In the genomic region with DNA sequence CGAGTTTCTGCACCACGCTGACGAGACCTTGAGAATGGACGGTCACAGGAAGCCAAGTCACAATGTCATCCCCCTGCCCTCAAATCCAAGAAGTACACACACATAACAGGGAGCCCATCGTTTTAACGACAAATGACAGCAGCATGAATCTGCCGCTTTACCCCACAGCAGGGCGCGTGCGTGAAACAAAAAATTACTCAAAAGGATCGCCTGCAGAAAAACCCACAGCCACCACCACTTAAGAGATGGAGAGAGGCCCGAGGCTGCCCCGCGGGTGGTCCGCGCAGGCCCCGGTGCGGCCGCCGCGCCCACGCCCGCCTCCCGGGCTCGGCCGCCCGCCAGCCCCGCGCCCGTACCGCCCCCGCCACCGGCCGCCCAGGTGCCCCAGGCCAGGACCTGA, we compare ENCODE assay signal across 8 cellular contexts. TPM values are rescaled to one million over a fixed set of nuclear protein-coding genes. Genes with fewer than 3 reads are reported as not detected.
DNase-seq lines count a peak whose midpoint lies in the region; ATAC-seq and TF ChIP-seq lines count a peak whose summit lies in the region.
"Not testable (repeated sequence)": the region's sequence is repeated elsewhere in the genome, so short reads cannot be mapped to it uniquely, and the experiment has no call there.

No MANE protein-coding gene starts in this region.

- not testable (repeated sequence) for ATAC-seq in RWPE2 (ENCODE audit: low read depth); naive thymus-derived CD4-positive, alpha-beta T cell

- CTCF ChIA-PET in AG04449 (lab: Yijun Ruan, JAX); naive thymus-derived CD4-positive, alpha-beta T cell (lab: Charles Lee): not testable (repeated sequence)

- peak overlapping the region; percentile 99 for H3K4me3 Mint-ChIP-seq in glutamatergic neuron (ENCODE audit: unreplicated experiment)
- H3K4me3 Mint-ChIP-seq in naive thymus-derived CD4-positive, alpha-beta T cell, result peak overlapping the region; percentile 89 to 100 (median 99)

- not testable (repeated sequence) for H3K36me3 Mint-ChIP-seq in glutamatergic neuron (ENCODE audit: unreplicated experiment); naive thymus-derived CD4-positive, alpha-beta T cell

- H3K9me3 ChIP-seq in RWPE2 (ENCODE audit: severe bottlenecking); breast epithelium; naive thymus-derived CD4-positive, alpha-beta T cell (ENCODE audit: control insufficient read depth in 2 of 3, low read length in 3 of 3): not testable (repeated sequence)

- H3K4me1 ChIP-seq in RWPE2 (ENCODE audit: insufficient read depth, poor library complexity, severe bottlenecking); breast epithelium; naive thymus-derived CD4-positive, alpha-beta T cell (ENCODE audit: control insufficient read depth in 2 of 2, insufficient read depth in 2 of 2, low read length in 2 of 2): not testable (repeated sequence)

- H3K36me3 ChIP-seq in H7 (replicated peaks; ENCODE audit: control insufficient read depth, insufficient read depth, low read length); breast epithelium; naive thymus-derived CD4-positive, alpha-beta T cell (ENCODE audit: control insufficient read depth in 2 of 3, insufficient read depth in 3 of 3, low read length in 3 of 3): not testable (repeated sequence)
- peaks cover 15% of the 10 kb centered on the region for H3K36me3 ChIP-seq in RWPE2 (ENCODE audit: low read depth)

- peak overlapping the region; percentile 45 for H3K4me3 ChIP-seq in AG04449 (ENCODE audit: low read depth, low read length)
- H3K4me3 ChIP-seq in H7 (ENCODE audit: insufficient read depth, low read depth, low read length), result peak overlapping the region; percentile 29
- H3K4me3 ChIP-seq in RWPE2 (ENCODE audit: severe bottlenecking), result peak overlapping the region; percentile 63
- peak overlapping the region; percentile 29 to 64 (median 48) for H3K4me3 ChIP-seq in breast epithelium
- H3K4me3 ChIP-seq in naive thymus-derived CD4-positive, alpha-beta T cell (ENCODE audit: low read length), result not testable (repeated sequence)

- not testable (repeated sequence) for TF ChIP-seq CTCF in AG04449 (IDR thresholded peaks at IDR 0.05; ENCODE audit: insufficient read depth, low read length, missing control alignments); RWPE2 (IDR thresholded peaks at IDR 0.05; ENCODE audit: poor library complexity, severe bottlenecking); breast epithelium (IDR thresholded peaks at IDR 0.05); glutamatergic neuron (IDR thresholded peaks at IDR 0.05; ENCODE audit: partially characterized antibody, unreplicated experiment)

- POLR2A ChIA-PET in AG04449 (lab: Yijun Ruan, JAX); naive thymus-derived CD4-positive, alpha-beta T cell (lab: Charles Lee): not testable (repeated sequence)

- peak overlapping the region; percentile 99 for H3K27ac Mint-ChIP-seq in glutamatergic neuron (ENCODE audit: unreplicated experiment)
- H3K27ac Mint-ChIP-seq in naive thymus-derived CD4-positive, alpha-beta T cell, result peak overlapping the region in 8 of 9 donors; percentile 79 to 96 (median 94)

- not testable (repeated sequence) for H3K27me3 ChIP-seq in H7 (ENCODE audit: control insufficient read depth, insufficient read depth, low read length); RWPE2 (ENCODE audit: insufficient read depth, poor library complexity, severe bottlenecking); breast epithelium; naive thymus-derived CD4-positive, alpha-beta T cell (ENCODE audit: control insufficient read depth in 2 of 2, insufficient read depth in 2 of 2, low read length in 2 of 2)

- H3K4me1 Mint-ChIP-seq in glutamatergic neuron (ENCODE audit: low read depth, unreplicated experiment); naive thymus-derived CD4-positive, alpha-beta T cell: not testable (repeated sequence)

- H3K27me3 Mint-ChIP-seq in glutamatergic neuron (ENCODE audit: unreplicated experiment); naive thymus-derived CD4-positive, alpha-beta T cell: not testable (repeated sequence)

- H3K9me3 Mint-ChIP-seq in glutamatergic neuron (ENCODE audit: unreplicated experiment); naive thymus-derived CD4-positive, alpha-beta T cell: not testable (repeated sequence)

- not testable (repeated sequence) for TF ChIP-seq POLR2A in breast epithelium (IDR thresholded peaks at IDR 0.05)

- intact Hi-C loops in breast epithelium (cut with DNase I; ENCODE audit: low total_unique reads); naive thymus-derived CD4-positive, alpha-beta T cell (cut with micrococcal nuclease): not testable (repeated sequence)

- DNase-seq in AG04449 (ENCODE audit: low read depth, low spot score); H7; RWPE2 (ENCODE audit: low spot score); breast epithelium (ENCODE audit: low spot score in 2 of 2); glutamatergic neuron: not testable (repeated sequence)
- DNase-seq in activated T-cell treated with anti-CD3 and anti-CD28 coated beads for 48 hours (ENCODE audit: low read depth), result peak; percentile 10
- DNase-seq in naive thymus-derived CD4-positive, alpha-beta T cell, result peak in 6 of 9 donors; percentile 4 to 28 (median 7)
- DNase-seq in stimulated activated CD4-positive, alpha-beta T cell treated with anti-CD3 and anti-CD28 coated beads, Interleukin-2, amount 100 ng/mL, for 24 hours, result peak; percentile 21 to 26

- H3K27ac ChIP-seq in RWPE2 (ENCODE audit: poor library complexity, severe bottlenecking), result peak overlapping the region; percentile 36
- H3K27ac ChIP-seq in breast epithelium; naive thymus-derived CD4-positive, alpha-beta T cell (ENCODE audit: low read depth, low read length): not testable (repeated sequence)

RNA-seq across cellular contexts. Expression of a gene that starts 0.3 kb away (rescaled TPM):
- total RNA-seq in H7 (2014; rRNA removed; shearing (Covaris generic)), result 33.2 and 49.4 TPM in 2 replicates
- total RNA-seq in breast epithelium (10 to 100 TPM; 46.2 to 55.8 (median 51.1) TPM), glutamatergic neuron (ENCODE audit: unreplicated experiment) (111 TPM)
- total RNA-seq in naive thymus-derived CD4-positive, alpha-beta T cell, result 10 to 100 TPM; 37.7 to 60.4 (median 54.1) TPM
- polyA plus RNA-seq in naive thymus-derived CD4-positive, alpha-beta T cell, result 10 to 100 TPM in 1 of 2 donors, 1 to 10 TPM in 1; 5.5 to 10.4 TPM

RNA-seq across cellular contexts. Expression of a gene that starts 36.2 kb away (rescaled TPM):
- not detected in 2 replicates for total RNA-seq in H7 (2014; rRNA removed; shearing (Covaris generic))
- total RNA-seq in breast epithelium (not detected), glutamatergic neuron (ENCODE audit: unreplicated experiment) (not detected)
- total RNA-seq in naive thymus-derived CD4-positive, alpha-beta T cell, result not detected
- polyA plus RNA-seq in naive thymus-derived CD4-positive, alpha-beta T cell, result not detected

RNA-seq across cellular contexts. Expression of a gene that starts 56.8 kb away (rescaled TPM):
- total RNA-seq in H7 (2014; rRNA removed; shearing (Covaris generic)), result not detected in 2 replicates
- total RNA-seq in breast epithelium, result not detected
- not detected for total RNA-seq in glutamatergic neuron (ENCODE audit: unreplicated experiment)
- total RNA-seq in naive thymus-derived CD4-positive, alpha-beta T cell, result not detected
- not detected for polyA plus RNA-seq in naive thymus-derived CD4-positive, alpha-beta T cell
